Comparison of ENCODE assay signal across 1 cellular context in genomic region chr9:133347985-133348762, GRCh38.
TF ChIP-seq lines count a peak whose summit lies in the region.

MED22 (minus strand) TSS chr9:133348131; CDS start chr9:133346662, 1,469 bp downstream.
RPL7A (plus strand) TSS chr9:133348218; CDS start chr9:133348244, 26 bp downstream.

TF ChIP-seq in HepG2, 621 proteins besides CTCF, POLR2A, EP300 and RAD21 (continued from another document and continues in another):
- TF ChIP-seq, protein P1, sequence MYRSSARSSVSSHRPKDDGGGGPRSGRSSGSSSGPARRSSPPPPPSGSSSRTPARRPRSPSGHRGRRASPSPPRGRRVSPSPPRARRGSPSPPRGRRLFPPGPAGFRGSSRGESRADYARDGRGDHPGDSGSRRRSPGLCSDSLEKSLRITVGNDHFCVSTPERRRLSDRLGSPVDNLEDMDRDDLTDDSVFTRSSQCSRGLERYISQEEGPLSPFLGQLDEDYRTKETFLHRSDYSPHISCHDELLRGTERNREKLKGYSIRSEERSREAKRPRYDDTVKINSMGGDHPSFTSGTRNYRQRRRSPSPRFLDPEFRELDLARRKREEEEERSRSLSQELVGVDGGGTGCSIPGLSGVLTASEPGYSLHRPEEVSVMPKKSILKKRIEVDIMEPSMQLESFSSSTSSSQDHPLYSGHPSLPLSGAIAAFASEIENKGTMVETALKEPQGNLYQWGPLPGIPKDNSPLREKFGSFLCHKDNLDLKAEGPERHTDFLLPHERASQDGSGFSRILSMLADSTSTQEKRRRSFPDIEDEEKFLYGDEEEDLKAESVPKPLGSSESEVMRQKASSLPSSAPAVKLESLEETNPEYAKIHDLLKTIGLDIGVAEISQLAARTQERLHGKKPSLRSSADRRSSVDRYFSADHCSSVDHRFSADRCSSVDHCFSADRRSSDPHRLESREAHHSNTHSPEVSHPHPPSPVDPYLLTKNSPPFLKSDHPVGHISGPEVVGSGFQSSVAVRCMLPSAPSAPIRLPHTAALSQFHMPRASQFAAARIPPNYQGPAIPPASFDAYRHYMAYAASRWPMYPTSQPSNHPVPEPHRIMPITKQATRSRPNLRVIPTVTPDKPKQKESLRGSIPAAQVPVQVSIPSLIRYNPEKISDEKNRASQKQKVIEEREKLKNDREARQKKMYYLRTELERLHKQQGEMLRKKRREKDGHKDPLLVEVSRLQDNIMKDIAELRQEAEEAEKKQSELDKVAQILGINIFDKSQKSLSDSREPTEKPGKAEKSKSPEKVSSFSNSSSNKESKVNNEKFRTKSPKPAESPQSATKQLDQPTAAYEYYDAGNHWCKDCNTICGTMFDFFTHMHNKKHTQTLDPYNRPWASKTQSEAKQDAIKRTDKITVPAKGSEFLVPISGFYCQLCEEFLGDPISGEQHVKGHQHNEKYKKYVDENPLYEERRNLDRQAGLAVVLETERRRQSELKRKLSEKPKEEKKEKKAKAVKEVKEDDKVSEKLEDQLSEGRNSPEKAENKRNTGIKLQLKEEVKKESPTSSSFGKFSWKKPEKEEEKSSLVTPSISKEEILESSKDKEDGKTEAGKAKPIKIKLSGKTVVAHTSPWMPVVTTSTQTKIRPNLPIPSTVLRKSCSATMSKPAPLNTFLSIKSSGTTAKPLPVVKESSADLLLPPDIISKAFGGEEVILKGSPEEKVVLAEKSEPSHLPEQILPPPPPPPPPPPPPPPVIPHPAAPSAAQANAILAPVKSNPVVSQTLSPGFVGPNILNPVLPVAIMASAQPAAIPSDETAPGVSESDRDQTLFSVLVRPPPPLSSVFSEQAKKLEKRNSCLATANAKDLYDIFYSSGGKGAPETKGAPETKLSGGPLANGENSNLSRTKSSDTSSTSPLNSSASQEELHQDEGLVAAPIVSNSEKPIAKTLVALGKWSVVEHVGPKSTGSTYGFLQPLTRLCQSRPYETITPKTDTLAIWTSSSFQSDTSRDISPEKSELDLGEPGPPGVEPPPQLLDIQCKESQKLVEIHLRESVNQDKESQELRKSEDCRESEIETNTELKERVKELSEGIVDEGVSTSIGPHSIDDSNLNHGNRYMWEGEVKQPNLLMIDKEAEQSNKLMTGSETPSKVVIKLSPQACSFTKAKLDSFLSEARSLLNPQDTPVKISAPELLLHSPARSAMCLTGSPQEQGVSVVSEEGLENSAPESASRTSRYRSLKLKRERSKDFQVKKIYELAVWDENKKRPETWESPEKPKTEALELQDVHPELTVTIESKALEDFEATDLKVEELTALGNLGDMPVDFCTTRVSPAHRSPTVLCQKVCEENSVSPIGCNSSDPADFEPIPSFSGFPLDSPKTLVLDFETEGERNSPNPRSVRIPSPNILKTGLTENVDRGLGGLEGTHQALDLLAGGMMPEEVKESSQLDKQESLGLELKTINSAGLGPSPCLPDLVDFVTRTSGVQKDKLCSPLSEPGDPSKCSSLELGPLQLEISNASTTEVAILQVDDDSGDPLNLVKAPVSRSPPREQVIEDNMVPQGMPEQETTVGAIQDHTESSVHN (CRISPR knock-in tag; IDR thresholded peaks at IDR 0.05) = 0 out of 2 replicates have a peak, but pooled peaks have one; percentile 58
- TF ChIP-seq HNRNPL (IDR thresholded peaks at IDR 0.05; ENCODE audit: low read depth, low read length) (0 out of 2 replicates have a peak, but pooled peaks have one; percentile 54), ZNF883 (CRISPR knock-in tag; IDR thresholded peaks at IDR 0.05; ENCODE audit: not compliant biosample characterization) (peak; percentile 60), ZNF225 (CRISPR knock-in tag; IDR thresholded peaks at IDR 0.05) (0 out of 2 replicates have a peak, but pooled peaks have one; percentile 91), ESRRA (CRISPR knock-in tag; IDR thresholded peaks at IDR 0.05; ENCODE audit: low read depth) (0 out of 2 replicates have a peak, but pooled peaks have one; percentile 23), XRCC5 (optimal IDR thresholded peaks at IDR 0.05; ENCODE audit: low read length) (peak; percentile 66), ZSCAN30 (CRISPR knock-in tag; IDR thresholded peaks at IDR 0.05) (peak; percentile 23; the same call in 1 of the 2 replicates), HOXA3 (CRISPR knock-in tag; IDR thresholded peaks at IDR 0.05) (peak; percentile 67; the same call in 1 of the 2 replicates), ZBTB43 (CRISPR knock-in tag; conservative IDR thresholded peaks at IDR 0.05) (no peak), ZNF549 (CRISPR knock-in tag; IDR thresholded peaks at IDR 0.05) (no peak), ZNF3 (CRISPR knock-in tag; IDR thresholded peaks at IDR 0.05) (no peak), ZNF619 (CRISPR knock-in tag; IDR thresholded peaks at IDR 0.05) (peak; percentile 71; the same call in 1 of the 2 replicates), NFATC3 (CRISPR knock-in tag; IDR thresholded peaks at IDR 0.05) (peak; percentile 74; the same call in 1 of the 2 replicates), SALL1 (CRISPR knock-in tag; IDR thresholded peaks at IDR 0.05) (peak; percentile 91), ZUFSP (CRISPR knock-in tag; IDR thresholded peaks at IDR 0.05; ENCODE audit: borderline replicate concordance) (no peak), ZNF331 (CRISPR knock-in tag; IDR thresholded peaks at IDR 0.05) (peak; percentile 67; the same call in 1 of the 2 replicates), SIX1 (CRISPR knock-in tag; IDR thresholded peaks at IDR 0.05; ENCODE audit: borderline replicate concordance) (no peak; the same call in 1 of the 2 replicates), TEAD2 (CRISPR knock-in tag; IDR thresholded peaks at IDR 0.05) (no peak), MEF2D (CRISPR knock-in tag; IDR thresholded peaks at IDR 0.05) (no peak; the same call in 1 of the 2 replicates), ZFAT (CRISPR knock-in tag; conservative IDR thresholded peaks at IDR 0.05) (no peak), KDM3A (CRISPR knock-in tag; IDR thresholded peaks at IDR 0.05; ENCODE audit: low read depth) (0 out of 2 replicates have a peak, but pooled peaks have one; percentile 59), ZFX (CRISPR knock-in tag; IDR thresholded peaks at IDR 0.05; ENCODE audit: low read depth) (peak; percentile 83), PRPF4 (IDR thresholded peaks at IDR 0.05; ENCODE audit: low read depth, low read length, poor library complexity, severe bottlenecking) (no peak), ZNF350 (CRISPR knock-in tag; IDR thresholded peaks at IDR 0.05; ENCODE audit: borderline replicate concordance, low read depth) (peak; percentile 76; the same call in 1 of the 2 replicates), AGO1 (IDR thresholded peaks at IDR 0.05; ENCODE audit: low read depth, low read length, poor library complexity, severe bottlenecking) (no peak), ZNF670 (CRISPR knock-in tag; IDR thresholded peaks at IDR 0.05; ENCODE audit: borderline replicate concordance) (peak; percentile 5; the same call in 1 of the 2 replicates), ZC3H4 (CRISPR knock-in tag; IDR thresholded peaks at IDR 0.05; ENCODE audit: borderline replicate concordance) (peak; percentile 63; the same call in 1 of the 2 replicates), ZNF850 (CRISPR knock-in tag; conservative IDR thresholded peaks at IDR 0.05) (no peak), RBM39 (IDR thresholded peaks at IDR 0.05; ENCODE audit: low read depth, low read length, poor library complexity, severe bottlenecking) (peak; percentile 77), ZNF629 (CRISPR knock-in tag; conservative IDR thresholded peaks at IDR 0.05) (no peak), GMEB2 (CRISPR knock-in tag; IDR thresholded peaks at IDR 0.05; ENCODE audit: low read depth) (no peak), THYN1 (CRISPR knock-in tag; IDR thresholded peaks at IDR 0.05; ENCODE audit: borderline replicate concordance, low read depth) (no peak), NFE2L1 (CRISPR knock-in tag; IDR thresholded peaks at IDR 0.05; ENCODE audit: borderline replicate concordance) (no peak)
- TF ChIP-seq, protein P2, sequence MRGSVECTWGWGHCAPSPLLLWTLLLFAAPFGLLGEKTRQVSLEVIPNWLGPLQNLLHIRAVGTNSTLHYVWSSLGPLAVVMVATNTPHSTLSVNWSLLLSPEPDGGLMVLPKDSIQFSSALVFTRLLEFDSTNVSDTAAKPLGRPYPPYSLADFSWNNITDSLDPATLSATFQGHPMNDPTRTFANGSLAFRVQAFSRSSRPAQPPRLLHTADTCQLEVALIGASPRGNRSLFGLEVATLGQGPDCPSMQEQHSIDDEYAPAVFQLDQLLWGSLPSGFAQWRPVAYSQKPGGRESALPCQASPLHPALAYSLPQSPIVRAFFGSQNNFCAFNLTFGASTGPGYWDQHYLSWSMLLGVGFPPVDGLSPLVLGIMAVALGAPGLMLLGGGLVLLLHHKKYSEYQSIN (CRISPR knock-in tag; IDR thresholded peaks at IDR 0.05; ENCODE audit: borderline replicate concordance) = no peak
- TF ChIP-seq, protein P3, sequence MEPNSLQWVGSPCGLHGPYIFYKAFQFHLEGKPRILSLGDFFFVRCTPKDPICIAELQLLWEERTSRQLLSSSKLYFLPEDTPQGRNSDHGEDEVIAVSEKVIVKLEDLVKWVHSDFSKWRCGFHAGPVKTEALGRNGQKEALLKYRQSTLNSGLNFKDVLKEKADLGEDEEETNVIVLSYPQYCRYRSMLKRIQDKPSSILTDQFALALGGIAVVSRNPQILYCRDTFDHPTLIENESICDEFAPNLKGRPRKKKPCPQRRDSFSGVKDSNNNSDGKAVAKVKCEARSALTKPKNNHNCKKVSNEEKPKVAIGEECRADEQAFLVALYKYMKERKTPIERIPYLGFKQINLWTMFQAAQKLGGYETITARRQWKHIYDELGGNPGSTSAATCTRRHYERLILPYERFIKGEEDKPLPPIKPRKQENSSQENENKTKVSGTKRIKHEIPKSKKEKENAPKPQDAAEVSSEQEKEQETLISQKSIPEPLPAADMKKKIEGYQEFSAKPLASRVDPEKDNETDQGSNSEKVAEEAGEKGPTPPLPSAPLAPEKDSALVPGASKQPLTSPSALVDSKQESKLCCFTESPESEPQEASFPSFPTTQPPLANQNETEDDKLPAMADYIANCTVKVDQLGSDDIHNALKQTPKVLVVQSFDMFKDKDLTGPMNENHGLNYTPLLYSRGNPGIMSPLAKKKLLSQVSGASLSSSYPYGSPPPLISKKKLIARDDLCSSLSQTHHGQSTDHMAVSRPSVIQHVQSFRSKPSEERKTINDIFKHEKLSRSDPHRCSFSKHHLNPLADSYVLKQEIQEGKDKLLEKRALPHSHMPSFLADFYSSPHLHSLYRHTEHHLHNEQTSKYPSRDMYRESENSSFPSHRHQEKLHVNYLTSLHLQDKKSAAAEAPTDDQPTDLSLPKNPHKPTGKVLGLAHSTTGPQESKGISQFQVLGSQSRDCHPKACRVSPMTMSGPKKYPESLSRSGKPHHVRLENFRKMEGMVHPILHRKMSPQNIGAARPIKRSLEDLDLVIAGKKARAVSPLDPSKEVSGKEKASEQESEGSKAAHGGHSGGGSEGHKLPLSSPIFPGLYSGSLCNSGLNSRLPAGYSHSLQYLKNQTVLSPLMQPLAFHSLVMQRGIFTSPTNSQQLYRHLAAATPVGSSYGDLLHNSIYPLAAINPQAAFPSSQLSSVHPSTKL (CRISPR knock-in tag; IDR thresholded peaks at IDR 0.05) = no peak
- TF ChIP-seq, protein P4, sequence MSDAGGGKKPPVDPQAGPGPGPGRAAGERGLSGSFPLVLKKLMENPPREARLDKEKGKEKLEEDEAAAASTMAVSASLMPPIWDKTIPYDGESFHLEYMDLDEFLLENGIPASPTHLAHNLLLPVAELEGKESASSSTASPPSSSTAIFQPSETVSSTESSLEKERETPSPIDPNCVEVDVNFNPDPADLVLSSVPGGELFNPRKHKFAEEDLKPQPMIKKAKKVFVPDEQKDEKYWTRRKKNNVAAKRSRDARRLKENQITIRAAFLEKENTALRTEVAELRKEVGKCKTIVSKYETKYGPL (CRISPR knock-in tag; IDR thresholded peaks at IDR 0.05) = no peak
- TF ChIP-seq, protein P5, sequence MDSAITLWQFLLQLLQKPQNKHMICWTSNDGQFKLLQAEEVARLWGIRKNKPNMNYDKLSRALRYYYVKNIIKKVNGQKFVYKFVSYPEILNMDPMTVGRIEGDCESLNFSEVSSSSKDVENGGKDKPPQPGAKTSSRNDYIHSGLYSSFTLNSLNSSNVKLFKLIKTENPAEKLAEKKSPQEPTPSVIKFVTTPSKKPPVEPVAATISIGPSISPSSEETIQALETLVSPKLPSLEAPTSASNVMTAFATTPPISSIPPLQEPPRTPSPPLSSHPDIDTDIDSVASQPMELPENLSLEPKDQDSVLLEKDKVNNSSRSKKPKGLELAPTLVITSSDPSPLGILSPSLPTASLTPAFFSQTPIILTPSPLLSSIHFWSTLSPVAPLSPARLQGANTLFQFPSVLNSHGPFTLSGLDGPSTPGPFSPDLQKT (CRISPR knock-in tag; IDR thresholded peaks at IDR 0.05; ENCODE audit: borderline replicate concordance) = no peak
